In the genomic region with DNA sequence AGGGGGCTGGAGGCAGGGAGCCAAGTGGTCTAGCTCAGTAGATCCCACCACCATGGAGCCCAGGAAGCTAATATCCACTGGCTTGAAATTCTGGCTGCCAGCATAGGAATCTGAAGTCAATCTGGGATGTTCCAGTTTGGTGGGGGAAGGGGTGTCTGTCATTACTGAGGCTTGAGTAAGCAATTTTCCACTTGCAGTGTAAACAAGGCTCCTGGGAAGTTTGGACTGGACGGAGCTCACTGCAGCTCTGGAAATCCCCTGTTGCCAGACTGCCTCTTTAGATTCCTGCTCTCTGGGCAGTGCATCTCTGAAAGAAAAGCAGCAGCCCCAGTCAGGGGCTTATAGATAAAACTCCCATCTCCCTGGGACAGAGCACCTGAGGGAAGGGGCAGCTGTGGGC, we compare ENCODE assay signal across 16 cellular contexts.
"Had no signal": no experiment of that assay in that cellular context is flagged by ENCODE, and none has a peak within 500 bp of the region (broad histone marks: within the 10 kb centered on the region; RNA-seq: fewer than 3 reads in every experiment).

No MANE protein-coding gene starts in this region.

- H2AFZ ChIP-seq: parathyroid adenoma had no signal

- H3K9me3 ChIP-seq: tibial artery, uterus had no signal

- H3K9ac ChIP-seq: parathyroid adenoma had no signal

- H3K36me3 Mint-ChIP-seq: activated CD8-positive, alpha-beta memory T cell treated with anti-CD3 and anti-CD28 coated beads, Interleukin-2, amount 10 ng/mL, durations not matched to agents 7 days and 5 days; activated naive CD8-positive, alpha-beta T cell had no signal

- H3K4me3 Mint-ChIP-seq: activated CD8-positive, alpha-beta memory T cell treated with anti-CD3 and anti-CD28 coated beads, Interleukin-2, amount 10 ng/mL, durations not matched to agents 7 days and 5 days; activated naive CD8-positive, alpha-beta T cell; naive thymus-derived CD4-positive, alpha-beta T cell; T-helper 2 cell treated with Interferon-gamma antibody and Interleukin-4, amounts not matched to agents 5 μg/mL and 100 μg/mL, for 36 hours had no signal

- H3K27ac Mint-ChIP-seq: activated CD8-positive, alpha-beta memory T cell treated with anti-CD3 and anti-CD28 coated beads, Interleukin-2, amount 10 ng/mL, durations not matched to agents 7 days and 5 days; activated naive CD8-positive, alpha-beta T cell; naive thymus-derived CD4-positive, alpha-beta T cell; T-helper 2 cell treated with Interferon-gamma antibody and Interleukin-4, amounts not matched to agents 5 μg/mL and 100 μg/mL, for 36 hours had no signal

- H3K4me1 Mint-ChIP-seq: activated CD8-positive, alpha-beta memory T cell treated with anti-CD3 and anti-CD28 coated beads, Interleukin-2, amount 10 ng/mL, durations not matched to agents 7 days and 5 days; naive thymus-derived CD4-positive, alpha-beta T cell had no signal

- H3K27me3 Mint-ChIP-seq: activated CD8-positive, alpha-beta memory T cell treated with anti-CD3 and anti-CD28 coated beads, Interleukin-2, amount 10 ng/mL, durations not matched to agents 7 days and 5 days; activated naive CD8-positive, alpha-beta T cell; naive thymus-derived CD4-positive, alpha-beta T cell had no signal

- H3K79me2 ChIP-seq: parathyroid adenoma had no signal

- H3K4me3 ChIP-seq: heart right ventricle, lung, skin epidermis, tibial artery, uterus had no signal

- ATAC-seq: activated CD4-positive, CD25-positive, alpha-beta regulatory T cell treated with anti-CD3 and anti-CD28 coated beads, Interleukin-2, amount 50 U/mL, for 24 hours; activated CD8-positive, alpha-beta memory T cell treated with anti-CD3 and anti-CD28 coated beads, Interleukin-2, amount 10 ng/mL, durations not matched to agents 7 days and 5 days; heart right ventricle; naive thymus-derived CD4-positive, alpha-beta T cell had no signal

- H3K4me1 ChIP-seq: heart right ventricle, parathyroid adenoma, tibial artery, uterus had no signal

- DNase-seq: activated CD4-positive, alpha-beta T cell treated with anti-CD3 and anti-CD28 coated beads, Interleukin-2, amount 50 U/mL, for 48 hours; activated CD8-positive, alpha-beta memory T cell treated with anti-CD3 and anti-CD28 coated beads, Interleukin-2, amount 10 ng/mL, durations not matched to agents 7 days and 5 days; activated gamma-delta T cell; activated T-cell treated with anti-CD3 and anti-CD28 coated beads, Interleukin-2, amount 50 U/mL, for 48 hours; amygdala; foreskin melanocyte; heart right ventricle; naive thymus-derived CD4-positive, alpha-beta T cell; tibial artery; uterus had no signal

- H3K27me3 ChIP-seq: heart right ventricle, tibial artery, uterus had no signal

- H3K36me3 ChIP-seq: heart right ventricle, tibial artery, uterus had no signal

- H3K27ac ChIP-seq: heart right ventricle, parathyroid adenoma, skin epidermis, tibial artery, uterus had no signal
